Comparison of ENCODE assay signal across 9 cellular contexts in the genomic region with DNA sequence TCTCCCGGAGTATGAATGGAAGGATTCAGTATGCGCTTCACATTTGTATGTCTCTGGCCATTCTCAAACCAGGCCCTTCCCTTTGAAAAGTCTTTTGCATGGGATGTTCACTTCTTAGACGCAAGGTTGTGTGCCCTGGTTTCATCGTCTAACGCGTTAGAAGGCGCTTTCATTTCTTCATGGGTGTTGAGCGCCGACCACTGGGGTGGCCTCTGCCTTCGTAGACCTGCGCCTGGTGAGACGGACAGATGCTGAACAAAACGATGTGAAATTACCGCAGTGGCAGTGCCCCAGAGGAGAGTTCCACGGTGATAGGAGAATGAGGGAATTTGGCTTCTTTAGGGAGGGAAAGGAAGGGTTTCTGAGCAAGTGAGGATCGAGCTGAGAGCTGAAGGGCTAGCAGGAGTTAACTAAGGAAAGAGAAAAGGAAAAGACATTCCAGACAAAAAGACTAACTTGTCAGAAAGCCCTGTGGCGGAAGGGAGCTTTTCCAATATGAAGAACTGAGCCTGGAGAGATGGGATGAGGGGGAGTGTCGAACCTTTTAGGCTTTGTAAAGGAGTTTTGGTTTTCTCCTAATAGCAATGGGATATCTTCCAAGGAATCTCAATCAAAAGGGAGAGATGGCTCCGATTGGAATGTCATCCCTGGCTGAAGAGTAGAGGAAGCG. TPM values are rescaled to one million over a fixed set of nuclear protein-coding genes. Genes with fewer than 3 reads are reported as not detected.
DNase-seq lines count a peak whose midpoint lies in the region; ATAC-seq and TF ChIP-seq lines count a peak whose summit lies in the region.
"Had no signal": no experiment of that assay in that cellular context is flagged by ENCODE, and none has a peak within 500 bp of the region (broad histone marks: within the 10 kb centered on the region; RNA-seq: fewer than 3 reads in every experiment).

No MANE protein-coding gene starts in this region.

- H3K4me1 Mint-ChIP-seq in activated CD4-positive, alpha-beta T cell treated with anti-CD3 and anti-CD28 coated beads, Interleukin-2, amount 10 ng/mL, durations not matched to agents 24 days and 14 days: peaks cover 23% of the 10 kb centered on the region
- peaks cover 22% of the 10 kb centered on the region for H3K4me1 Mint-ChIP-seq in neural progenitor cell

- H4K20me1 ChIP-seq in neural progenitor cell (ENCODE audit: low read depth): peaks cover 75% of the 10 kb centered on the region

- peaks cover 92% of the 10 kb centered on the region for H3K79me2 ChIP-seq in neural progenitor cell (ENCODE audit: low read depth)

- peak overlapping the region; percentile 94 for H3K4me2 ChIP-seq in neural progenitor cell

- intact Hi-C loops in activated CD4-positive, alpha-beta T cell treated with anti-CD3 and anti-CD28 coated beads, Interleukin-2, amount 10 ng/mL, durations not matched to agents 24 days and 14 days (cut with micrococcal nuclease): loop anchor here (2.0 to 10.0 kb wide), 8 partner anchors 122 to 957 kb away; a partner anchor contains a TSS

- no peaks in the 10 kb centered on the region for H3K27me3 ChIP-seq in neural progenitor cell

- no peak overlapping the region for H3K4me3 Mint-ChIP-seq in activated CD4-positive, alpha-beta T cell treated with anti-CD3 and anti-CD28 coated beads, Interleukin-2, amount 10 ng/mL, durations not matched to agents 24 days and 14 days
- no peak overlapping the region for H3K4me3 Mint-ChIP-seq in neural progenitor cell
- H3K4me3 Mint-ChIP-seq: activated naive CD8-positive, alpha-beta T cell had no signal

- DNase-seq in EH (ENCODE audit: low read depth): peak; percentile 53
- peak; percentile 47 for DNase-seq in LHCN-M2 (ENCODE audit: low read depth)
- peak; percentile 87 for DNase-seq in activated CD4-positive, alpha-beta T cell treated with anti-CD3 and anti-CD28 coated beads, Interleukin-2, amount 10 ng/mL, durations not matched to agents 24 days and 14 days
- no peak for DNase-seq in epithelial cell of prostate (ENCODE audit: low read depth, low spot score)
- DNase-seq in neural progenitor cell (ENCODE audit: low spot score): peak; percentile 70
- DNase-seq in 8988T: no peak

- H3F3A ChIP-seq in neural progenitor cell (ENCODE audit: low read depth): peaks cover 27% of the 10 kb centered on the region

- peak overlapping the region; percentile 88 for H3K9ac ChIP-seq in neural progenitor cell

- WGBS in urinary bladder: under 1% methylated on average over 20 of the region's 20 CpGs

- no peaks in the 10 kb centered on the region for H3K27me3 Mint-ChIP-seq in activated CD4-positive, alpha-beta T cell treated with anti-CD3 and anti-CD28 coated beads, Interleukin-2, amount 10 ng/mL, durations not matched to agents 24 days and 14 days
- H3K27me3 Mint-ChIP-seq in neural progenitor cell (ENCODE audit: insufficient read depth, low read depth): peaks cover 3% of the 10 kb centered on the region
- H3K27me3 Mint-ChIP-seq: activated naive CD8-positive, alpha-beta T cell had no signal

- peaks cover 16% of the 10 kb centered on the region for H3K36me3 ChIP-seq in neural progenitor cell
- peaks cover 2% of the 10 kb centered on the region for H3K36me3 ChIP-seq in urinary bladder (ENCODE audit: insufficient read depth)

- H3K27ac ChIP-seq in epithelial cell of prostate (peak overlapping the region; percentile 91), neural progenitor cell (peak overlapping the region; percentile 94), urinary bladder (ENCODE audit: low read depth) (peak overlapping the region; percentile 72)

- H3K4me1 ChIP-seq in neural progenitor cell (peaks cover 41% of the 10 kb centered on the region), urinary bladder (ENCODE audit: insufficient read depth) (no peaks in the 10 kb centered on the region)

- peak; percentile 19 for ATAC-seq in GM21423 (IDR thresholded peaks at IDR 0.05; ENCODE audit: unreplicated experiment)

- peaks cover 29% of the 10 kb centered on the region for H3K36me3 Mint-ChIP-seq in activated CD4-positive, alpha-beta T cell treated with anti-CD3 and anti-CD28 coated beads, Interleukin-2, amount 10 ng/mL, durations not matched to agents 24 days and 14 days (ENCODE audit: low read depth)
- H3K36me3 Mint-ChIP-seq in neural progenitor cell: peaks cover 13% of the 10 kb centered on the region

- no peaks in the 10 kb centered on the region for H3K9me3 Mint-ChIP-seq in activated CD4-positive, alpha-beta T cell treated with anti-CD3 and anti-CD28 coated beads, Interleukin-2, amount 10 ng/mL, durations not matched to agents 24 days and 14 days
- no peaks in the 10 kb centered on the region for H3K9me3 Mint-ChIP-seq in neural progenitor cell

- peak overlapping the region; percentile 88 for H2AFZ ChIP-seq in neural progenitor cell (replicated peaks)

- H3K4me3 ChIP-seq in neural progenitor cell (peak overlapping the region; percentile 83), urinary bladder (ENCODE audit: low read depth, low read length) (peak overlapping the region; percentile 43)

- TF ChIP-seq CTCF in neural progenitor cell (IDR thresholded peaks at IDR 0.05): no peak

- H3K9me3 ChIP-seq in neural progenitor cell (ENCODE audit: low read depth): no peaks in the 10 kb centered on the region

- no peak overlapping the region for H3K27ac Mint-ChIP-seq in activated CD4-positive, alpha-beta T cell treated with anti-CD3 and anti-CD28 coated beads, Interleukin-2, amount 10 ng/mL, durations not matched to agents 24 days and 14 days
- H3K27ac Mint-ChIP-seq in neural progenitor cell: no peak overlapping the region
- H3K27ac Mint-ChIP-seq: activated naive CD8-positive, alpha-beta T cell had no signal

RNA-seq across cellular contexts. Expression of a gene that starts 0.9 kb away (rescaled TPM):
- total RNA-seq in LHCN-M2 (2014; rRNA removed) (14.5 and 18.2 TPM in 2 replicates), neural progenitor cell (ENCODE audit: low replicate concordance) (52.5 and 65.1 TPM in 2 replicates), urinary bladder (40.8 TPM)
- polyA plus RNA-seq in LHCN-M2 (2012): 14.7 TPM
- total RNA-seq in activated CD4-positive, alpha-beta T cell treated with anti-CD3 and anti-CD28 coated beads, Interleukin-2, amount 10 ng/mL, durations not matched to agents 24 days and 14 days: 30.8 and 33.9 TPM in 2 replicates
- polyA plus RNA-seq in urinary bladder: 25.2 TPM

RNA-seq across cellular contexts. Expression of a gene that starts 1.3 kb away (rescaled TPM):
- total RNA-seq in LHCN-M2 (2014; rRNA removed) (13.0 and 19.1 TPM in 2 replicates), neural progenitor cell (ENCODE audit: low replicate concordance) (38.5 and 65.8 TPM in 2 replicates), urinary bladder (72.0 TPM)
- polyA plus RNA-seq in LHCN-M2 (2012): 4.1 TPM
- total RNA-seq in activated CD4-positive, alpha-beta T cell treated with anti-CD3 and anti-CD28 coated beads, Interleukin-2, amount 10 ng/mL, durations not matched to agents 24 days and 14 days: 50.8 and 50.9 TPM in 2 replicates
- 19.1 TPM for polyA plus RNA-seq in urinary bladder

RNA-seq across cellular contexts. Expression of a gene that starts 38.0 kb away (rescaled TPM):
- total RNA-seq in LHCN-M2 (2014; rRNA removed) (21.8 and 22.4 TPM in 2 replicates), neural progenitor cell (ENCODE audit: low replicate concordance) (29.8 and 41.3 TPM in 2 replicates), urinary bladder (28.7 TPM)
- 30.1 TPM for polyA plus RNA-seq in LHCN-M2 (2012)
- total RNA-seq in activated CD4-positive, alpha-beta T cell treated with anti-CD3 and anti-CD28 coated beads, Interleukin-2, amount 10 ng/mL, durations not matched to agents 24 days and 14 days: 24.0 and 24.2 TPM in 2 replicates
- 15.4 TPM for polyA plus RNA-seq in urinary bladder

Comparison
In these comparisons a context has a peak if more than half of its experiments do, and no peak if none do; other contexts are left out.
1. DNase-seq: peak in EH (single experiment), LHCN-M2 (single experiment), activated CD4-positive, alpha-beta T cell treated with anti-CD3 and anti-CD28 coated beads, Interleukin-2, amount 10 ng/mL, durations not matched to agents 24 days and 14 days (single experiment) and neural progenitor cell (single experiment); none in epithelial cell of prostate (single experiment) and 8988T (single experiment).
2. Peak in every context shown above with its lines, with median percentiles within 50 percentile points of each other: H3K27ac ChIP-seq.